In the genomic region with DNA sequence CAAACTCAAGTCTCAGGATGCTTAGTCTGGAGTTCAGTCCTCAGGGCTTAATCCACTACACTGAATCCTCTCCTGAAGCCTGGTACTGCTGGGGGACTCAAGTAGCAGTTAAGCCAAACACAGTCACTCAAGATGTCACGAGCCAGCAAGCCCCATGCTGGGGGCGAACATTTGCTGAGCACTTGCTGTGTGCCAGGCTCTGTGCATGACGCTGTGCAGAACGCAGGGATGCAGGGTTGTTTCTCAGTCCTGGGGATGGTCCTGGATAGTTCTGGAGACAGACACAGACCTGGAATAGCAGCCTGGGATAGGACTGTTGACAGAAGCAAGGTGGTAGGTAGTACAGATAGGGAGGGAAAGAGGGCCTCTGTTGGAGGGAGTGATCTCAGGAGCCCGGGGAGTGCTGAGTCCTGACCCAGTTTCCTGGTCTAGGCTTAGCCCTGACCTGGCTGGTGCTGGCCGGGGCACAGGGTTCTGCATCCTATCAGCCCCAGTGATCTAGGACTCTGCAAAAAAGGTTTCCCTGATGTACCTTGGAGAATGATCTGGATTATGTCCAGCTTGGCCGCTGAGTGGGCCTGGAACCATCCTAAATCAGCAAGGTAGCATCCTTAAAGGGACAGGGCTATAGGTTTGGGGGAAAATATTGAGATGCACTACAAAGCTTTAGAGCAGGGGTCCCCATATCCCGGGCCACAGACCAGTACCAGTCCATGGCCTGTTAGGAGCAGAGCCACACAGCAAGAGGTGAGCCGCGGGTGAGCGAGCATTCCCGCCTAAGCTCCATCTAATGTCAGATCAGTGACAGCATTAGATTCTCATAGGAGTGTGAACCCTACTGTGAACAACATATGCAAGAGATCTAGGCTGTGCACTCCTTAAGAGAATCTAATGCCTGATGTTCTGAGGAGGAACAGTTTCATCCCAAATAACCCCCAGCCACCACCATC, we compare ENCODE assay signal across 23 cellular contexts. TPM values are rescaled to one million over a fixed set of nuclear protein-coding genes. Genes with fewer than 3 reads are reported as not detected.
"Had no signal": no experiment of that assay in that cellular context is flagged by ENCODE, and none has a peak within 500 bp of the region (broad histone marks: within the 10 kb centered on the region; RNA-seq: fewer than 3 reads in every experiment).

No MANE protein-coding gene starts in this region.

- H3K9me3 ChIP-seq: ascending aorta, breast epithelium, esophagus squamous epithelium, prostate gland, stomach, testis, upper lobe of left lung had no signal

- H3K4me1 Mint-ChIP-seq: activated T-helper 17 cell treated with anti-CD3 and anti-CD28 coated beads, Interleukin-2, amount 50 U/mL, for 72 hours; immature natural killer cell; naive thymus-derived CD8-positive, alpha-beta T cell had no signal

- H3K4me1 ChIP-seq: ascending aorta, breast epithelium, esophagus squamous epithelium, prostate gland, stomach, testis, upper lobe of left lung had no signal

- H3K36me3 Mint-ChIP-seq: immature natural killer cell; naive thymus-derived CD8-positive, alpha-beta T cell had no signal

- H3K9me3 Mint-ChIP-seq: activated T-helper 17 cell treated with anti-CD3 and anti-CD28 coated beads, Interleukin-2, amount 50 U/mL, for 72 hours; immature natural killer cell; naive thymus-derived CD8-positive, alpha-beta T cell; T-helper 2 cell treated with Interferon-gamma antibody and Interleukin-4, amounts not matched to agents 5 μg/mL and 100 μg/mL, for 36 hours had no signal

- ATAC-seq: activated T-helper 17 cell treated with anti-CD3 and anti-CD28 coated beads, Interleukin-2, amount 50 U/mL, for 72 hours; left cardiac atrium; naive thymus-derived CD8-positive, alpha-beta T cell; right cardiac atrium had no signal

- H3K4me3 ChIP-seq: ascending aorta, breast epithelium, esophagus squamous epithelium, prostate gland, stomach, testis, upper lobe of left lung had no signal

- FAIRE-seq: small intestine, TTC549 had no signal

- H3K27me3 ChIP-seq: ascending aorta, testis, upper lobe of left lung had no signal

- H3K27ac ChIP-seq: ascending aorta, breast epithelium, esophagus squamous epithelium, prostate gland, stomach, testis, upper lobe of left lung had no signal

- DNase-seq: activated CD4-positive, alpha-beta T cell treated with anti-CD3 and anti-CD28 coated beads, Interleukin-2, amount 50 U/mL, for 4 hours; activated naive CD4-positive, alpha-beta T cell treated with anti-CD3 and anti-CD28 coated beads, Interleukin-2, amount 50 U/mL, for 16 hours; activated T-cell treated with anti-CD3 and anti-CD28 coated beads for 4 hours; dermis blood vessel endothelial cell; effector memory CD4-positive, alpha-beta T cell; esophagus squamous epithelium; immature natural killer cell; left cardiac atrium; mesendoderm; naive thymus-derived CD8-positive, alpha-beta T cell; nucleus accumbens; right cardiac atrium; small intestine; stimulated activated CD4-positive, alpha-beta T cell treated with anti-CD3 and anti-CD28 coated beads, Interleukin-4, amount 100 ng/mL, for 1 hour; stomach; testis; upper lobe of left lung had no signal

- H3K4me3 Mint-ChIP-seq: activated T-helper 17 cell treated with anti-CD3 and anti-CD28 coated beads, Interleukin-2, amount 50 U/mL, for 72 hours; immature natural killer cell; naive thymus-derived CD8-positive, alpha-beta T cell; T-helper 2 cell treated with Interferon-gamma antibody and Interleukin-4, amounts not matched to agents 5 μg/mL and 100 μg/mL, for 36 hours had no signal

- H3K36me3 ChIP-seq: ascending aorta, breast epithelium, esophagus squamous epithelium, prostate gland, stomach, upper lobe of left lung had no signal

- H3K27ac Mint-ChIP-seq: activated T-helper 17 cell treated with anti-CD3 and anti-CD28 coated beads, Interleukin-2, amount 50 U/mL, for 72 hours; immature natural killer cell; T-helper 2 cell treated with Interferon-gamma antibody and Interleukin-4, amounts not matched to agents 5 μg/mL and 100 μg/mL, for 36 hours had no signal

RNA-seq across cellular contexts. Expression of gene OTOF, which starts 54.7 kb away (rescaled TPM):
- total RNA-seq: ascending aorta had no signal
